ENCODE assay signal across 7 cellular contexts in genomic region chr17:68077484-68077883, GRCh38. TPM values are rescaled to one million over a fixed set of nuclear protein-coding genes. Genes with fewer than 3 reads are reported as not detected.
DNase-seq lines count a peak whose midpoint lies in the region; ATAC-seq, FAIRE-seq and TF ChIP-seq lines count a peak whose summit lies in the region.
"Not testable (repeated sequence)": the region's sequence is repeated elsewhere in the genome, so short reads cannot be mapped to it uniquely, and the experiment has no call there.

No MANE protein-coding gene starts in this region.

- TF ChIP-seq POLR2A in A549 (IDR thresholded peaks at IDR 0.05; ENCODE audit: low read length); H54 (IDR thresholded peaks at IDR 0.05; ENCODE audit: low read depth, low read length); GM12878 (IDR thresholded peaks at IDR 0.05; ENCODE audit: low read depth, low read length); spleen (IDR thresholded peaks at IDR 0.05): not testable (repeated sequence)

- not testable (repeated sequence) for H3K27me3 ChIP-seq in GM12878 (replicated peaks in 1 of 2; ENCODE audit: control insufficient read depth in 2 of 2, insufficient read depth in 2 of 2, low read length in 1 of 2); spleen (replicated peaks in 1 of 7)

- H3K4me2 ChIP-seq in A549; GM12878 (ENCODE audit: control insufficient read depth, insufficient read depth): not testable (repeated sequence)

- not testable (repeated sequence) for H3K4me1 ChIP-seq in A549; GM12878 (ENCODE audit: control insufficient read depth, insufficient read depth, low read length); spleen

- not testable (repeated sequence) for TF ChIP-seq CTCF in A549 (IDR thresholded peaks at IDR 0.05); GM12878 (IDR thresholded peaks at IDR 0.05 in 2 of 3, conservative IDR thresholded peaks at IDR 0.05 in 1 of 3; ENCODE audit: control insufficient read depth in 2 of 3, extremely low read depth in 1 of 3, insufficient read depth in 1 of 3, low read depth in 3 of 3, low read length in 3 of 3); spleen (IDR thresholded peaks at IDR 0.05 in 8 of 11, conservative IDR thresholded peaks at IDR 0.05 in 3 of 11)

- not testable (repeated sequence) for H2AFZ ChIP-seq in GM12878 (ENCODE audit: control insufficient read depth, low read depth, low read length)

- not testable (repeated sequence) for TF ChIP-seq EP300 in A549 (IDR thresholded peaks at IDR 0.05); GM12878 (IDR thresholded peaks at IDR 0.05; ENCODE audit: borderline replicate concordance in 1 of 2, control insufficient read depth in 1 of 2, low read depth in 2 of 2, low read length in 2 of 2)

- H3K79me2 ChIP-seq in GM12878 (ENCODE audit: control insufficient read depth, insufficient read depth, low read length) = not testable (repeated sequence)

- ATAC-seq in A549, GM12878: not testable (repeated sequence)

- not testable (repeated sequence) for BruUV-seq in GM12878 (replicated peaks; lab: Mats Ljungman, UMichigan)

- H4K20me1 ChIP-seq in GM12878 (ENCODE audit: control insufficient read depth, insufficient read depth) = not testable (repeated sequence)

- H3K27ac ChIP-seq in A549; GM12878 (ENCODE audit: control insufficient read depth, insufficient read depth): not testable (repeated sequence)
- H3K27ac ChIP-seq in SK-N-MC (0 out of 2 replicates have a peak overlapping the region, but pooled peaks have one; percentile 25), spleen (peak overlapping the region in 6 of 8 donors; percentile 24 to 70 (median 45))

- not testable (repeated sequence) for H3K9me3 ChIP-seq in A549; SK-N-MC (ENCODE audit: low read depth, low read length); GM12878 (replicated peaks; ENCODE audit: control insufficient read depth, insufficient read depth, low read length); spleen

- not testable (repeated sequence) for H3K4me3 ChIP-seq in A549, SK-N-MC, GM12878, spleen

- RAD21 ChIA-PET in GM12878 (lab: Charles Lee; ENCODE audit: unreplicated experiment) = not testable (repeated sequence)

- FAIRE-seq in A549 (lab: Jason Lieb, UNC) (peak; percentile 79), H54 (lab: Jason Lieb, UNC) (peak; percentile 77), GM12878 (lab: Jason Lieb, UNC) (peak; percentile 86), endometrium (lab: Jason Lieb, UNC) (peak; percentile 12)

- SMC1A ChIA-PET in GM12878 (lab: Charles Lee; ENCODE audit: uncharacterized antibody, unreplicated experiment) = not testable (repeated sequence)

- H3K36me3 ChIP-seq in SK-N-MC (ENCODE audit: insufficient read depth, low read length); GM12878 (ENCODE audit: control insufficient read depth in 2 of 2, insufficient read depth in 2 of 2, low read length in 1 of 2); spleen: not testable (repeated sequence)

- 72% methylated on average over 5 of the region's 5 CpGs for WGBS in A549 (ENCODE audit: missing lambda C conversion rate)
- 68% methylated on average over 5 of the region's 5 CpGs for WGBS in GM12878 (ENCODE audit: insufficient coverage, insufficient replicate concordance, low lambda C conversion rate, missing lambda C conversion rate)
- WGBS in spleen, 5 donors = 52 to 87% (median 75%) methylated on average over 5 of the region's 5 CpGs

- CTCF ChIA-PET in A549 (lab: Yijun Ruan, JAX); GM12878 (lab: Yijun Ruan, JAX): not testable (repeated sequence)

- DNase-seq in A549 (ENCODE audit: low read depth in 1 of 2, low spot score in 1 of 2); H54 (ENCODE audit: insufficient read length, low spot score); SK-N-MC (ENCODE audit: low read depth, low spot score); GM12878 (ENCODE audit: low read depth, low spot score); spleen: not testable (repeated sequence)
- peak; percentile 57 for DNase-seq in MV-4-11 (lab: John Stamatoyannopoulos, UW)

- POLR2A ChIA-PET in A549 (lab: Yijun Ruan, JAX); GM12878 (lab: Charles Lee): not testable (repeated sequence)

- intact Hi-C loops in GM12878 (cut with micrococcal nuclease; ENCODE audit: unreplicated experiment); spleen (cut with DNase I; ENCODE audit: low total_unique reads): not testable (repeated sequence)

- not testable (repeated sequence) for TF ChIP-seq RAD21 in A549 (conservative IDR thresholded peaks at IDR 0.05 in 1 of 2, IDR thresholded peaks at IDR 0.05 in 1 of 2); GM12878 (IDR thresholded peaks at IDR 0.05; ENCODE audit: insufficient read depth, low read depth, low read length)

- not testable (repeated sequence) for H3K9ac ChIP-seq in SK-N-MC (ENCODE audit: insufficient read length); GM12878 (ENCODE audit: control insufficient read depth, insufficient read depth, low read length)

- in situ Hi-C loops in GM12878 (cut with MboI) = not testable (repeated sequence)

RNA-seq across cellular contexts. Expression of gene KPNA2, which starts 41.9 kb away (rescaled TPM):
- polyA plus RNA-seq in A549 (2011; rRNA removed) = 382 and 429 TPM in 2 replicates
- polyA plus RNA-seq in A549 (2012; cell fraction: cytosol; rRNA removed) = 307 and 329 TPM in 2 replicates
- polyA plus RNA-seq in A549 (2012; cell fraction: nucleus; rRNA removed) = 276 and 345 TPM in 2 replicates
- 614 to 826 TPM (median 700 TPM) in 3 replicates for polyA plus RNA-seq in A549 (2017; fragmentation: RNase III; extraction: RNeasy Plus Mini Kit Qiagen cat#74134 plus additional on column Dnase treatment)
- 495 and 508 TPM in 2 replicates for polyA minus RNA-seq in A549 (2011; rRNA and poly(A)+ RNA removed)
- total RNA-seq in GM12878 (2013; cell fraction: nucleolus; rRNA removed) = 26.9 and 31.7 TPM in 2 replicates
- 202 and 211 TPM in 2 replicates for total RNA-seq in GM12878 (2014; rRNA removed)
- total RNA-seq in GM12878 (2014; rRNA removed; fragmentation: Illumina TruSeq; extraction: Trizol) = 244 and 260 TPM in 2 replicates
- total RNA-seq in GM12878 (2021) = 242 and 254 TPM in 2 replicates
- 88.2 TPM for polyA plus RNA-seq in GM12878 (2011; ENCODE audit: low read depth)
- polyA plus RNA-seq in GM12878 (2011; rRNA removed) = 201 and 232 TPM in 2 replicates
- 251 and 257 TPM in 2 replicates for polyA plus RNA-seq in GM12878 (2011; cell fraction: cytosol; rRNA removed)
- polyA plus RNA-seq in GM12878 (2011; cell fraction: nucleus; rRNA removed) = 136 and 222 TPM in 2 replicates
- polyA plus RNA-seq in GM12878 (2012) = 103 and 109 TPM in 2 replicates
- polyA plus RNA-seq in GM12878 (2014; fragmentation: Illumina TruSeq; extraction: Trizol) = 307 and 332 TPM in 2 replicates
- 100 to 1,000 TPM; 647 to 731 TPM for polyA plus RNA-seq in GM12878 (2014; fragmentation: Nextera tagmentation; extraction: Ambion mirVana)
- 211 and 212 TPM in 2 replicates for polyA plus RNA-seq in GM12878 (2014; rRNA removed)
- 100 to 1,000 TPM; 567 to 584 TPM for polyA plus RNA-seq in GM12878 (2016; fragmentation: Nextera tagmentation; extraction: Ambion mirVana)
- polyA minus RNA-seq in GM12878 (2011; rRNA and poly(A)+ RNA removed) = 333 and 392 TPM in 2 replicates
- 116 and 120 TPM in 2 replicates for polyA minus RNA-seq in GM12878 (2011; cell fraction: cytosol; rRNA and poly(A)+ RNA removed)
- 62.3 and 107 TPM in 2 replicates for polyA minus RNA-seq in GM12878 (2011; cell fraction: nucleus; rRNA and poly(A)+ RNA removed)
- total RNA-seq in spleen = 10 to 100 TPM; 22.1 to 49.2 (median 38.5) TPM
- polyA plus RNA-seq in spleen = 10 to 100 TPM; 12.4 to 32.5 (median 31.4) TPM
